15 cellular contexts compared by ENCODE assay signal in the genomic region with DNA sequence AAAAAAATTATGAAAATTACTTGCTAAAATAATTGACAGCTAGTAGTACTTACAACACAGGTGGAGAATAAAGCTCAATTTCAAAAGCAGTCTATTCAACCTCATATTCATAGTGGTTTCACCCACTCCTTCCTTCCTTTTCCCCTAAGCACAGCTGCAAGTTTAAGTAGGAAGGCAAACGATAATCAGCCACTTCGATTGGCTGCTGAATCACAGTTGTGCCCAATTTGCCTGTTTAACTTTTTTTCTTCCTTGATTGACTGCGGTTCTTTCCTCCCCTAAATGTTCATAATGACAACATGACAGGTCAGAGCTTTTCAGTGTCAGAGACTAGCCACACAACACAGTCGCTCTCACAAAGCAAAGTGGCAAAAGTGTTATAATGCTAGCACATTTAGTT.
A peak's percentile ranks its signal among the peaks of the same experiment; 100 is the strongest.
DNase-seq lines count a peak whose midpoint lies in the region; ATAC-seq and TF ChIP-seq lines count a peak whose summit lies in the region.
"Had no signal": no experiment of that assay in that cellular context is flagged by ENCODE, and none has a peak within 500 bp of the region (broad histone marks: within the 10 kb centered on the region; RNA-seq: fewer than 3 reads in every experiment).

No MANE protein-coding gene starts in this region.

- DNase-seq in activated CD4-positive, alpha-beta T cell treated with anti-CD3 and anti-CD28 coated beads, Interleukin-2, amount 10 ng/mL, durations not matched to agents 24 days and 14 days: no peak
- DNase-seq in activated CD4-positive, alpha-beta T cell treated with anti-CD3 and anti-CD28 coated beads, Interleukin-2, amount 10 ng/mL, durations not matched to agents 7 days and 5 days: no peak
- no peak for DNase-seq in naive thymus-derived CD8-positive, alpha-beta T cell
- DNase-seq in upper lobe of right lung (no peak), aorta (no peak), NCI-H2227 (lab: John Stamatoyannopoulos, UW; ENCODE audit: unreplicated experiment) (no peak)
- DNase-seq: ACHN, GF-D8, NCI-H82, pancreas, T-helper 17 cell, tibial artery had no signal

- 47 to 57% methylated on average over 4 of the region's 4 CpGs for WGBS in aorta, 2 donors

- CTCF ChIA-PET in activated CD4-positive, alpha-beta T cell treated with anti-CD3 and anti-CD28 coated beads, Interleukin-2, amount 10 ng/mL, durations not matched to agents 7 days and 5 days (lab: Charles Lee): no interaction called here

- H3K9me3 ChIP-seq in upper lobe of right lung (no peaks in the 10 kb centered on the region), aorta (ENCODE audit: control insufficient read depth, low read length) (peaks cover 2% of the 10 kb centered on the region)
- H3K9me3 ChIP-seq: pancreas, tibial artery had no signal

- no peaks in the 10 kb centered on the region for H3K36me3 Mint-ChIP-seq in activated CD4-positive, alpha-beta T cell treated with anti-CD3 and anti-CD28 coated beads, Interleukin-2, amount 10 ng/mL, durations not matched to agents 24 days and 14 days (ENCODE audit: low read depth)
- no peaks in the 10 kb centered on the region for H3K36me3 Mint-ChIP-seq in activated CD4-positive, alpha-beta T cell treated with anti-CD3 and anti-CD28 coated beads, Interleukin-2, amount 10 ng/mL, durations not matched to agents 7 days and 5 days (ENCODE audit: low read depth)
- no peaks in the 10 kb centered on the region for H3K36me3 Mint-ChIP-seq in naive thymus-derived CD8-positive, alpha-beta T cell

- no peak for TF ChIP-seq CTCF in upper lobe of right lung (IDR thresholded peaks at IDR 0.05)

- H3K9me3 Mint-ChIP-seq in activated CD4-positive, alpha-beta T cell treated with anti-CD3 and anti-CD28 coated beads, Interleukin-2, amount 10 ng/mL, durations not matched to agents 24 days and 14 days: no peaks in the 10 kb centered on the region
- H3K9me3 Mint-ChIP-seq in activated CD4-positive, alpha-beta T cell treated with anti-CD3 and anti-CD28 coated beads, Interleukin-2, amount 10 ng/mL, durations not matched to agents 7 days and 5 days: no peaks in the 10 kb centered on the region
- H3K9me3 Mint-ChIP-seq in naive thymus-derived CD8-positive, alpha-beta T cell: peaks cover 0 to 4% (median 0%) of the 10 kb centered on the region in 9 donors

- H3K27ac ChIP-seq in upper lobe of right lung (no peak overlapping the region), aorta (ENCODE audit: low read depth in 1 of 2, low read length in 2 of 2) (no peak overlapping the region)
- H3K27ac ChIP-seq: pancreas, tibial artery had no signal

- H3K27me3 Mint-ChIP-seq in activated CD4-positive, alpha-beta T cell treated with anti-CD3 and anti-CD28 coated beads, Interleukin-2, amount 10 ng/mL, durations not matched to agents 24 days and 14 days: no peaks in the 10 kb centered on the region
- no peaks in the 10 kb centered on the region for H3K27me3 Mint-ChIP-seq in activated CD4-positive, alpha-beta T cell treated with anti-CD3 and anti-CD28 coated beads, Interleukin-2, amount 10 ng/mL, durations not matched to agents 7 days and 5 days
- no peaks in the 10 kb centered on the region for H3K27me3 Mint-ChIP-seq in naive thymus-derived CD8-positive, alpha-beta T cell
- H3K27me3 Mint-ChIP-seq: T-helper 17 cell had no signal

- no peaks in the 10 kb centered on the region for H3K4me1 ChIP-seq in upper lobe of right lung
- H3K4me1 ChIP-seq in aorta (ENCODE audit: control insufficient read depth in 1 of 2, insufficient read depth in 2 of 2, low read length in 2 of 2): no peaks in the 10 kb centered on the region
- H3K4me1 ChIP-seq: pancreas, tibial artery had no signal

- peak overlapping the region; percentile 50 for H3K4me3 Mint-ChIP-seq in activated CD4-positive, alpha-beta T cell treated with anti-CD3 and anti-CD28 coated beads, Interleukin-2, amount 10 ng/mL, durations not matched to agents 24 days and 14 days
- no peak overlapping the region for H3K4me3 Mint-ChIP-seq in activated CD4-positive, alpha-beta T cell treated with anti-CD3 and anti-CD28 coated beads, Interleukin-2, amount 10 ng/mL, durations not matched to agents 7 days and 5 days
- H3K4me3 Mint-ChIP-seq in naive thymus-derived CD8-positive, alpha-beta T cell: peak overlapping the region in 7 of 10 donors; percentile 4 to 43 (median 11)
- H3K4me3 Mint-ChIP-seq: T-helper 17 cell had no signal

- peak; percentile 68 for ATAC-seq in GM21825 (IDR thresholded peaks at IDR 0.05; ENCODE audit: unreplicated experiment)
- ATAC-seq in HG03432 (IDR thresholded peaks at IDR 0.05; ENCODE audit: unreplicated experiment): peak; percentile 97
- ATAC-seq in naive thymus-derived CD8-positive, alpha-beta T cell: no peak
- ATAC-seq in upper lobe of right lung: no peak
- no peak for ATAC-seq in aorta (ENCODE audit: low FRiP score)
- ATAC-seq: HCT116, pancreas, T-helper 17 cell had no signal

- intact Hi-C loops in activated CD4-positive, alpha-beta T cell treated with anti-CD3 and anti-CD28 coated beads, Interleukin-2, amount 10 ng/mL, durations not matched to agents 24 days and 14 days (cut with micrococcal nuclease): no loop called here
- intact Hi-C loops in upper lobe of right lung (cut with DNase I) (no loop called here), aorta (cut with DNase I) (no loop called here)

- peaks cover 5% of the 10 kb centered on the region for H3K4me1 Mint-ChIP-seq in activated CD4-positive, alpha-beta T cell treated with anti-CD3 and anti-CD28 coated beads, Interleukin-2, amount 10 ng/mL, durations not matched to agents 24 days and 14 days
- peaks cover 7% of the 10 kb centered on the region for H3K4me1 Mint-ChIP-seq in activated CD4-positive, alpha-beta T cell treated with anti-CD3 and anti-CD28 coated beads, Interleukin-2, amount 10 ng/mL, durations not matched to agents 7 days and 5 days
- H3K4me1 Mint-ChIP-seq in naive thymus-derived CD8-positive, alpha-beta T cell: peaks cover 3 to 11% (median 9%) of the 10 kb centered on the region in 4 donors
- H3K4me1 Mint-ChIP-seq: T-helper 17 cell had no signal

- H3K27ac Mint-ChIP-seq in activated CD4-positive, alpha-beta T cell treated with anti-CD3 and anti-CD28 coated beads, Interleukin-2, amount 10 ng/mL, durations not matched to agents 24 days and 14 days: peak overlapping the region; percentile 68
- H3K27ac Mint-ChIP-seq in activated CD4-positive, alpha-beta T cell treated with anti-CD3 and anti-CD28 coated beads, Interleukin-2, amount 10 ng/mL, durations not matched to agents 7 days and 5 days: no peak overlapping the region
- H3K27ac Mint-ChIP-seq in naive thymus-derived CD8-positive, alpha-beta T cell: peak overlapping the region in 3 of 10 donors; percentile 5 to 13 (median 13)
- H3K27ac Mint-ChIP-seq: T-helper 17 cell had no signal

- H3K4me3 ChIP-seq in upper lobe of right lung (no peak overlapping the region), aorta (ENCODE audit: low read length in 2 of 2) (no peak overlapping the region)
- H3K4me3 ChIP-seq: pancreas, tibial artery had no signal

- H3K36me3 ChIP-seq in upper lobe of right lung: no peaks in the 10 kb centered on the region
- H3K36me3 ChIP-seq in aorta (ENCODE audit: control insufficient read depth in 1 of 2, insufficient read depth in 2 of 2, low read length in 1 of 2): no peaks in the 10 kb centered on the region
- H3K36me3 ChIP-seq: pancreas, tibial artery had no signal

- H3K27me3 ChIP-seq in upper lobe of right lung: no peaks in the 10 kb centered on the region
- H3K27me3 ChIP-seq in aorta (ENCODE audit: control insufficient read depth in 1 of 2, insufficient read depth in 2 of 2, low read length in 1 of 2): no peaks in the 10 kb centered on the region
- H3K27me3 ChIP-seq: pancreas, tibial artery had no signal

- POLR2A ChIA-PET in activated CD4-positive, alpha-beta T cell treated with anti-CD3 and anti-CD28 coated beads, Interleukin-2, amount 10 ng/mL, durations not matched to agents 7 days and 5 days (lab: Charles Lee): no interaction called here
- POLR2A ChIA-PET in naive thymus-derived CD8-positive, alpha-beta T cell (lab: Charles Lee): no interaction called here

Comparison
In these comparisons a context has a peak if more than half of its experiments do, and no peak if none do; other contexts are left out.
1. ATAC-seq: peak in GM21825 (single experiment) and HG03432 (single experiment); none in naive thymus-derived CD8-positive, alpha-beta T cell (0 of 2), upper lobe of right lung (single experiment) and aorta (single experiment).